8 cellular contexts compared by ENCODE assay signal in genomic region chr5:68214472-68215207, GRCh38. TPM values are rescaled to one million over a fixed set of nuclear protein-coding genes. Genes with fewer than 3 reads are reported as not detected.
DNase-seq lines count a peak whose midpoint lies in the region; ATAC-seq and TF ChIP-seq lines count a peak whose summit lies in the region.

No MANE protein-coding gene starts in this region.

- H3K4me3 ChIP-seq in fibroblast of the aortic adventitia (ENCODE audit: low read depth, low read length) = peak overlapping the region; percentile 71
- H3K4me3 ChIP-seq in prostate gland = peak overlapping the region; percentile 67 to 86

- CTCF ChIA-PET in activated CD4-positive, alpha-beta T cell treated with anti-CD3 and anti-CD28 coated beads, Interleukin-2, amount 10 ng/mL, durations not matched to agents 7 days and 5 days (lab: Charles Lee) = interaction anchor here (1.2 to 2.1 kb wide), 3 partner anchors 10 to 72 kb away, joined by 3 to 8 read pairs (median 6); no protein-coding TSS in a partner anchor

- 2% methylated on average over 33 of the region's 37 CpGs for WGBS in prostate gland

- H3K27ac ChIP-seq in prostate gland = peak overlapping the region; percentile 95 to 96

- TF ChIP-seq CTCF in fibroblast of the aortic adventitia (IDR thresholded peaks at IDR 0.05; ENCODE audit: insufficient read depth, low read length) = no peak
- no peak for TF ChIP-seq CTCF in prostate gland (IDR thresholded peaks at IDR 0.05)

- ATAC-seq in HG02852 (IDR thresholded peaks at IDR 0.05; ENCODE audit: unreplicated experiment) = peak; percentile 15
- ATAC-seq in T-helper 17 cell = no peak

- peak overlapping the region; percentile 81 for H3K4me3 Mint-ChIP-seq in activated CD4-positive, alpha-beta T cell treated with anti-CD3 and anti-CD28 coated beads, Interleukin-2, amount 10 ng/mL, durations not matched to agents 7 days and 5 days
- peak overlapping the region; percentile 99 for H3K4me3 Mint-ChIP-seq in T-helper 17 cell

- intact Hi-C loops in prostate gland (cut with DNase I) = loop anchor here (2.0 to 10.0 kb wide), 3 partner anchors 38 to 520 kb away; no protein-coding TSS in a partner anchor

- peaks cover 32% of the 10 kb centered on the region for H3K36me3 Mint-ChIP-seq in activated CD4-positive, alpha-beta T cell treated with anti-CD3 and anti-CD28 coated beads, Interleukin-2, amount 10 ng/mL, durations not matched to agents 7 days and 5 days (ENCODE audit: low read depth)
- peaks cover 5% of the 10 kb centered on the region for H3K36me3 Mint-ChIP-seq in T-helper 17 cell (ENCODE audit: low read depth)

- TF ChIP-seq POLR2A in prostate gland (IDR thresholded peaks at IDR 0.05) = no peak

- H3K36me3 ChIP-seq in prostate gland = no peaks in the 10 kb centered on the region

- POLR2A ChIA-PET in activated CD4-positive, alpha-beta T cell treated with anti-CD3 and anti-CD28 coated beads, Interleukin-2, amount 10 ng/mL, durations not matched to agents 7 days and 5 days (lab: Charles Lee) = interaction anchor here (0.5 kb wide), 1 partner anchor 47 kb away, joined by 3 read pairs; no protein-coding TSS in a partner anchor

- H3K27me3 ChIP-seq in prostate gland (replicated peaks; ENCODE audit: insufficient read depth) = no peaks in the 10 kb centered on the region

- DNase-seq in activated CD4-positive, alpha-beta T cell treated with anti-CD3 and anti-CD28 coated beads, Interleukin-2, amount 10 ng/mL, durations not matched to agents 7 days and 5 days = no peak
- DNase-seq in activated CD4-positive, alpha-beta T cell treated with anti-CD3 and anti-CD28 coated beads, Interleukin-2, amount 50 U/mL, for 1 hour = no peak
- peak in 1 of 3 donors; percentile 67 for DNase-seq in T-helper 17 cell
- peak; percentile 28 for DNase-seq in fibroblast of the aortic adventitia (ENCODE audit: low read depth)
- DNase-seq in prostate gland (ENCODE audit: low spot score) = peak; percentile 18
- no peak for DNase-seq in kidney tubule cell (ENCODE audit: low spot score)
- no peak for DNase-seq in activated CD4-positive, alpha-beta T cell treated with anti-CD3 and anti-CD28 coated beads, Interleukin-2, amount 50 U/mL, for 4 hours

- H3K27ac Mint-ChIP-seq in activated CD4-positive, alpha-beta T cell treated with anti-CD3 and anti-CD28 coated beads, Interleukin-2, amount 10 ng/mL, durations not matched to agents 7 days and 5 days = peak overlapping the region; percentile 94
- H3K27ac Mint-ChIP-seq in T-helper 17 cell = peak overlapping the region; percentile 92

- peaks cover 20% of the 10 kb centered on the region for H3K9me3 Mint-ChIP-seq in activated CD4-positive, alpha-beta T cell treated with anti-CD3 and anti-CD28 coated beads, Interleukin-2, amount 10 ng/mL, durations not matched to agents 7 days and 5 days

- H3K9me3 ChIP-seq in T-helper 17 cell (ENCODE audit: control insufficient read depth, low read length, poor library complexity, severe bottlenecking) (no peaks in the 10 kb centered on the region), prostate gland (no peaks in the 10 kb centered on the region)

- no peaks in the 10 kb centered on the region for H3K4me1 ChIP-seq in prostate gland (replicated peaks)

- no peaks in the 10 kb centered on the region for H3K27me3 Mint-ChIP-seq in activated CD4-positive, alpha-beta T cell treated with anti-CD3 and anti-CD28 coated beads, Interleukin-2, amount 10 ng/mL, durations not matched to agents 7 days and 5 days
- H3K27me3 Mint-ChIP-seq in T-helper 17 cell = no peaks in the 10 kb centered on the region

- peaks cover 36% of the 10 kb centered on the region for H3K4me1 Mint-ChIP-seq in activated CD4-positive, alpha-beta T cell treated with anti-CD3 and anti-CD28 coated beads, Interleukin-2, amount 10 ng/mL, durations not matched to agents 7 days and 5 days
- peaks cover 27% of the 10 kb centered on the region for H3K4me1 Mint-ChIP-seq in T-helper 17 cell

RNA-seq across cellular contexts. Expression of gene PIK3R1, which starts 0.9 kb away (rescaled TPM):
- 10 to 100 TPM; 75.6 to 97.0 TPM for total RNA-seq in activated CD4-positive, alpha-beta T cell treated with anti-CD3 and anti-CD28 coated beads, Interleukin-2, amount 10 ng/mL, durations not matched to agents 7 days and 5 days
- total RNA-seq in T-helper 17 cell (100 to 1,000 TPM; 212 to 306 TPM), fibroblast of the aortic adventitia (ENCODE audit: low replicate concordance) (45.1 and 281 TPM in 2 replicates), prostate gland (10 to 100 TPM; 71.6 to 81.2 TPM)

Comparison
In these comparisons a context has a peak if more than half of its experiments do, and no peak if none do; other contexts are left out.
1. DNase-seq: peak in fibroblast of the aortic adventitia (single experiment) and prostate gland (single experiment); none in activated CD4-positive, alpha-beta T cell treated with anti-CD3 and anti-CD28 coated beads, Interleukin-2, amount 10 ng/mL, durations not matched to agents 7 days and 5 days (single experiment), activated CD4-positive, alpha-beta T cell treated with anti-CD3 and anti-CD28 coated beads, Interleukin-2, amount 50 U/mL, for 1 hour (single experiment), kidney tubule cell (single experiment) and activated CD4-positive, alpha-beta T cell treated with anti-CD3 and anti-CD28 coated beads, Interleukin-2, amount 50 U/mL, for 4 hours (0 of 2).